Comparison of ENCODE assay signal across 8 cellular contexts in the genomic region with DNA sequence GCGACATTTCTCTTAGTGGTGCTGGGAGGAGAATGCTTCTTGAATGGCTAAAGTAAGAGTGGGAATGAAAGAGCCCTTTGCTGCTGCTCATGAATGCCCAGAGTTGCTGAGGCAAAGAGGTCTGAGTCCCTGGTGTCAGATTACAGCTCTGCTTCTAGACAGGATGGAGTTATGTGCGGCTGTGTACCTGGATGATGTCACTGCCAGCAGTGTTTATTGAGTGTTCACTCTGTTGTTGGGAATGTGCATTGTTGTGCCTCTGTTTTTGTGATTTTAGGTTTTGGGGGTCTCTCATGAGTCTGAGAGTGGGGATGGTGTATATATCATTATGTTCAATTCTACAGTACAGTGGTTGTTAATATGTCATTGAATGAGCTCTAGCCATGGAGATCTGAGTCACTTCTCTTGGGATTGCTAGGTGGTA.
DNase-seq lines count a peak whose midpoint lies in the region; ATAC-seq and FAIRE-seq lines count a peak whose summit lies in the region.

No MANE protein-coding gene starts in this region.

- H3K4me1 Mint-ChIP-seq in activated naive CD8-positive, alpha-beta T cell treated with anti-CD3 and anti-CD28 coated beads, Interleukin-2, amount 50 U/mL, for 24 hours, result peaks cover 61% of the 10 kb centered on the region
- H3K4me1 Mint-ChIP-seq in stimulated activated memory B cell treated with anti-CD40 and anti-IgM and Interleukin-4, amounts not matched to agents 10 μg/mL and 1 μg/mL and 100 μg/mL, for 72 hours, result peaks cover 59% of the 10 kb centered on the region

- FAIRE-seq in G401.6 (lab: Jason Lieb, UNC), result peak; percentile 17

- peaks cover 10% of the 10 kb centered on the region for H3K36me3 Mint-ChIP-seq in activated naive CD8-positive, alpha-beta T cell treated with anti-CD3 and anti-CD28 coated beads, Interleukin-2, amount 50 U/mL, for 24 hours (ENCODE audit: low read depth)
- H3K36me3 Mint-ChIP-seq in stimulated activated memory B cell treated with anti-CD40 and anti-IgM and Interleukin-4, amounts not matched to agents 10 μg/mL and 1 μg/mL and 100 μg/mL, for 72 hours, result no peaks in the 10 kb centered on the region

- H3K27me3 Mint-ChIP-seq in activated naive CD8-positive, alpha-beta T cell treated with anti-CD3 and anti-CD28 coated beads, Interleukin-2, amount 50 U/mL, for 24 hours, result no peaks in the 10 kb centered on the region
- no peaks in the 10 kb centered on the region for H3K27me3 Mint-ChIP-seq in stimulated activated memory B cell treated with anti-CD40 and anti-IgM and Interleukin-4, amounts not matched to agents 10 μg/mL and 1 μg/mL and 100 μg/mL, for 72 hours

- DNase-seq in NCI-H2029 treated with DMSO at 0.1 percent for 48 hours (lab: John Stamatoyannopoulos, UW) (peak; percentile 83), medulla oblongata (ENCODE audit: extremely low spot score) (peak; percentile 32)
- no peak for DNase-seq in activated naive CD8-positive, alpha-beta T cell treated with anti-CD3 and anti-CD28 coated beads, Interleukin-2, amount 50 U/mL, for 24 hours
- DNase-seq in stimulated activated CD4-positive, alpha-beta T cell treated with anti-CD3 and anti-CD28 coated beads, Interleukin-1b, Interleukin-23, amount 100 ng/mL, for 48 hours, result no peak

- peak overlapping the region; percentile 97 for H3K4me3 Mint-ChIP-seq in activated naive CD8-positive, alpha-beta T cell treated with anti-CD3 and anti-CD28 coated beads, Interleukin-2, amount 50 U/mL, for 24 hours
- no peak overlapping the region for H3K4me3 Mint-ChIP-seq in stimulated activated memory B cell treated with anti-CD40 and anti-IgM and Interleukin-4, amounts not matched to agents 10 μg/mL and 1 μg/mL and 100 μg/mL, for 72 hours

- peak overlapping the region; percentile 9 for H3K27ac Mint-ChIP-seq in activated naive CD8-positive, alpha-beta T cell treated with anti-CD3 and anti-CD28 coated beads, Interleukin-2, amount 50 U/mL, for 24 hours
- H3K27ac Mint-ChIP-seq in stimulated activated memory B cell treated with anti-CD40 and anti-IgM and Interleukin-4, amounts not matched to agents 10 μg/mL and 1 μg/mL and 100 μg/mL, for 72 hours, result no peak overlapping the region

- no peaks in the 10 kb centered on the region for H3K9me3 Mint-ChIP-seq in activated naive CD8-positive, alpha-beta T cell treated with anti-CD3 and anti-CD28 coated beads, Interleukin-2, amount 50 U/mL, for 24 hours
- no peaks in the 10 kb centered on the region for H3K9me3 Mint-ChIP-seq in stimulated activated memory B cell treated with anti-CD40 and anti-IgM and Interleukin-4, amounts not matched to agents 10 μg/mL and 1 μg/mL and 100 μg/mL, for 72 hours

- ATAC-seq in activated naive CD8-positive, alpha-beta T cell treated with anti-CD3 and anti-CD28 coated beads, Interleukin-2, amount 50 U/mL, for 24 hours, result no peak
- no peak for ATAC-seq in GM18907 (IDR thresholded peaks at IDR 0.05; ENCODE audit: unreplicated experiment)
- no peak for ATAC-seq in stimulated activated memory B cell treated with anti-CD40 and anti-IgM and Interleukin-4, amounts not matched to agents 10 μg/mL and 1 μg/mL and 100 μg/mL, for 72 hours
- ATAC-seq in GM19351 (IDR thresholded peaks at IDR 0.05; ENCODE audit: unreplicated experiment), result no peak

Comparison
In these comparisons a context has a peak if more than half of its experiments do, and no peak if none do; other contexts are left out.
1. DNase-seq: peak in NCI-H2029 treated with DMSO at 0.1 percent for 48 hours (single experiment) and medulla oblongata (single experiment); none in activated naive CD8-positive, alpha-beta T cell treated with anti-CD3 and anti-CD28 coated beads, Interleukin-2, amount 50 U/mL, for 24 hours (single experiment) and stimulated activated CD4-positive, alpha-beta T cell treated with anti-CD3 and anti-CD28 coated beads, Interleukin-1b, Interleukin-23, amount 100 ng/mL, for 48 hours (single experiment).